8 cellular contexts compared by ENCODE assay signal in the genomic region with DNA sequence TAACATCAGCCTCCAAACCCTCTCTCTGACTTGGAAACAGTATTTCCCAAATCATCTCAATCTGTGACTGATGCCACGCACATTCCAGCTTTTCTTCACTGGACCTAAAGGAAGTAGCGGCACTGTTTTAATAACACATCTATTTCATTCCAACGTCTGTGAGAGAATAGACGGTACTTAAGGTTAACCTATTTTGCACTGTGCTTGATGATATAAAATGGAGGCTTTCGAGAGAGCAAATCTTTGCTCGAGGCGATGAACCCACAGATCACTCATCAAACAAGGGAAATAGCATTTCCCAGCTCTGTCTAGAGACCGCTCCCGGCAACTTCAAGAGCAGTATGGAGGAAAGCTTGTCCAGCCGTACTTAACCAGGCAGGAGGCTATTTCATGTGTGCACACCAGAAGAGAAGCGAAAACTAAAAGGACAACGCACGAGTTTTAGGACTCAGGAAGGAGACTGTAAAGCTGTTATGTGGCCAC. TPM values are rescaled to one million over a fixed set of nuclear protein-coding genes. Genes with fewer than 3 reads are reported as not detected.
A peak's percentile ranks its signal among the peaks of the same experiment; 100 is the strongest.
DNase-seq lines count a peak whose midpoint lies in the region; ATAC-seq, FAIRE-seq and TF ChIP-seq lines count a peak whose summit lies in the region.

No MANE protein-coding gene starts in this region.

- intact Hi-C loops in kidney (cut with DNase I) = no loop called here
- intact Hi-C loops in spleen (cut with DNase I; ENCODE audit: low total_unique reads) = loop anchor here (10.0 kb wide), 1 partner anchor 253 kb away; a partner anchor contains a TSS

- H3K36me3 ChIP-seq in kidney (ENCODE audit: control insufficient read depth in 1 of 2, insufficient read depth in 2 of 2, low read length in 2 of 2) = no peaks in the 10 kb centered on the region
- H3K36me3 ChIP-seq in spleen = no peaks in the 10 kb centered on the region

- ATAC-seq in HG02759 (IDR thresholded peaks at IDR 0.05; ENCODE audit: unreplicated experiment) = no peak

- TF ChIP-seq POLR2A in NB4 (IDR thresholded peaks at IDR 0.05; ENCODE audit: extremely low read depth, insufficient read length) (no peak), spleen (IDR thresholded peaks at IDR 0.05) (no peak)

- TF ChIP-seq CTCF in NB4 (IDR thresholded peaks at IDR 0.05; ENCODE audit: low read depth, low read length) (no peak), kidney (IDR thresholded peaks at IDR 0.05; ENCODE audit: borderline replicate concordance, extremely low read depth, insufficient read depth) (no peak), spleen (IDR thresholded peaks at IDR 0.05 in 8 of 11, conservative IDR thresholded peaks at IDR 0.05 in 3 of 11) (no peak)

- H3K4me1 ChIP-seq in kidney (ENCODE audit: control insufficient read depth in 1 of 2, insufficient read depth in 1 of 2, low read depth in 1 of 2, low read length in 2 of 2) = peaks cover 0 to 6% of the 10 kb centered on the region in 2 donors
- H3K4me1 ChIP-seq in spleen = peaks cover 12 to 70% (median 57%) of the 10 kb centered on the region in 6 donors

- H3K27ac ChIP-seq in angular gyrus (ENCODE audit: low read depth, low read length) (peak overlapping the region; percentile 72), kidney (ENCODE audit: low read depth in 2 of 2, low read length in 2 of 2) (peak overlapping the region; percentile 4 to 49), spleen (peak overlapping the region; percentile 32 to 98 (median 64))

- no peaks in the 10 kb centered on the region for H3K9me3 ChIP-seq in kidney (ENCODE audit: control insufficient read depth in 1 of 2, low read length in 2 of 2)
- no peaks in the 10 kb centered on the region for H3K9me3 ChIP-seq in spleen

- FAIRE-seq in kidney (lab: Jason Lieb, UNC) = no peak

- H3K4me3 ChIP-seq in NB4 (ENCODE audit: low read depth, low read length) = peak overlapping the region; percentile 52
- H3K4me3 ChIP-seq in kidney (ENCODE audit: low read length in 2 of 2) = peak overlapping the region; percentile 64 to 79
- H3K4me3 ChIP-seq in spleen = peak overlapping the region; percentile 58 to 94 (median 72)

- H3K9ac ChIP-seq in kidney (ENCODE audit: low read length in 2 of 2) = peak overlapping the region; percentile 10 to 61

- no peaks in the 10 kb centered on the region for H3K27me3 ChIP-seq in spleen (replicated peaks in 1 of 7)

- WGBS in spleen, 5 donors = 7 to 19% (median 9%) methylated on average over 13 of the region's 13 CpGs

- DNase-seq in EL (peak; percentile 76), NB4 (ENCODE audit: low read depth) (peak; percentile 24), kidney (no peak), spleen (no peak), NCI-H187 (lab: John Stamatoyannopoulos, UW) (no peak)
- no peak for DNase-seq in activated CD4-positive, alpha-beta T cell treated with anti-CD3 and anti-CD28 coated beads for 48 hours

RNA-seq across cellular contexts. Expression of a gene that starts 2.9 kb away (rescaled TPM):
- 34.1 TPM for total RNA-seq in kidney
- polyA plus RNA-seq in kidney (ENCODE audit: insufficient read depth, low read depth, low replicate concordance) = 18.1 TPM
- total RNA-seq in spleen = 10 to 100 TPM; 26.0 to 39.1 (median 35.5) TPM
- 10 to 100 TPM; 10.2 to 17.0 (median 14.6) TPM for polyA plus RNA-seq in spleen

Comparison
In these comparisons a context has a peak if more than half of its experiments do, and no peak if none do; other contexts are left out.
1. DNase-seq: peak in EL (single experiment) and NB4 (single experiment); none in kidney (single experiment), spleen (single experiment), NCI-H187 (0 of 2) and activated CD4-positive, alpha-beta T cell treated with anti-CD3 and anti-CD28 coated beads for 48 hours (single experiment).
2. Peak in every context shown above with its lines, with median percentiles within 50 percentile points of each other: H3K4me3 ChIP-seq and H3K27ac ChIP-seq.